In genomic region chr13:78806457-78806856, GRCh38 we compare ENCODE assay signal across 1 cellular context.
TF ChIP-seq lines count a peak whose summit lies in the region.

No MANE protein-coding gene starts in this region.

TF ChIP-seq in HCT116, 20 proteins besides CTCF, POLR2A, EP300 and RAD21 (continued from another document):
- no peak for TF ChIP-seq REST (IDR thresholded peaks at IDR 0.05; ENCODE audit: low read depth)
- no peak for TF ChIP-seq YY1 (IDR thresholded peaks at IDR 0.05; ENCODE audit: extremely low read depth, insufficient replicate concordance, low read depth, low read length)
- no peak for TF ChIP-seq JUND (IDR thresholded peaks at IDR 0.05)
